ENCODE assay signal across 23 cellular contexts in the genomic region with DNA sequence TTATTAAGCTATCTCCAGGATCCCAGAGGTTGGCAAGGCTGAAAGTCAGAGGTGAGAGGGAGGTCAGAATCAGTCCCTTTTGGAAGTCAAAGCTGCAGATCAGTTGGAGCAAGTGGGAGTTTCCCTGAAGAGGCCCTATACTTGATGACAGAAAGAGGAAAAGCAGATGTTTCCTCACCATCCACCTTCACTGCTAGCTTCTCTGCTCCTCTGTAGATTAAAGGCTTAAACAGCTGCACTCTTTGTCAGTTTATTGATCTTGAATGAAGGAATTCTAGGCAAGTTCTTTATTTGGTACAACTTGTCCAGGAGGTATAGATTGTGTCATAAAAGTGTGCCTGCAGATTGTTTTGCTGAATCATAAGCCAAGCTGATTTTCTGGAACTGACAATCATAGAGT.
DNase-seq lines count a peak whose midpoint lies in the region; TF ChIP-seq lines count a peak whose summit lies in the region.
"Had no signal": no experiment of that assay in that cellular context is flagged by ENCODE, and none has a peak within 500 bp of the region (broad histone marks: within the 10 kb centered on the region; RNA-seq: fewer than 3 reads in every experiment).

No MANE protein-coding gene starts in this region.

- no peaks in the 10 kb centered on the region for H4K20me1 ChIP-seq in SK-N-SH (ENCODE audit: insufficient read depth)

- 0 out of 2 replicates have a peak, but pooled peaks have one; percentile 8 for TF ChIP-seq RAD21 in SK-N-SH (IDR thresholded peaks at IDR 0.05; ENCODE audit: low read length)

- H3K9me3 Mint-ChIP-seq in nephron progenitor cell = peaks cover 4% of the 10 kb centered on the region
- H3K9me3 Mint-ChIP-seq: neural crest cell; T-helper 2 cell treated with Interferon-gamma antibody and Interleukin-4, amounts not matched to agents 5 μg/mL and 100 μg/mL, for 36 hours had no signal

- DNase-seq in KBM-7 (peak; percentile 68), SK-N-SH (no peak), fibroblast of mammary gland (ENCODE audit: low read depth) (peak; percentile 37), nephron progenitor cell (no peak), NCI-H2081 treated with DMSO at 0.1 percent for 48 hours (lab: John Stamatoyannopoulos, UW) (no peak), foreskin melanocyte (no peak), T1000 (lab: John Stamatoyannopoulos, UW) (no peak)
- DNase-seq: activated CD4-positive, alpha-beta T cell treated with anti-CD3 and anti-CD28 coated beads for 4 hours; activated CD8-positive, alpha-beta memory T cell treated with anti-CD3 and anti-CD28 coated beads, Interleukin-2, amount 50 U/mL, for 48 hours; activated naive CD4-positive, alpha-beta T cell treated with Interleukin-2 at 50 U/mL for 16 hours; body of pancreas; effector CD8-positive, alpha-beta T cell; GOT3; NCI-H2081; NCI-H526 treated with DMSO at 0.1 percent for 48 hours; retina; stimulated activated CD4-positive, alpha-beta T cell treated with anti-CD3 and anti-CD28 coated beads, Interleukin-2, amount 100 ng/mL, for 48 hours; stimulated activated CD8-positive, alpha-beta memory T cell treated with anti-CD3 and anti-CD28 coated beads, Interleukin-4, amount 100 ng/mL, for 48 hours had no signal

- no peaks in the 10 kb centered on the region for H3K27me3 ChIP-seq in SK-N-SH (ENCODE audit: insufficient read depth)
- H3K27me3 ChIP-seq: body of pancreas, suprapubic skin had no signal

- H3K4me1 Mint-ChIP-seq in nephron progenitor cell = peaks cover 17% of the 10 kb centered on the region
- H3K4me1 Mint-ChIP-seq: neural crest cell had no signal

- no peak overlapping the region for H3K4me3 ChIP-seq in SK-N-SH (ENCODE audit: low read depth in 2 of 2, low read length in 1 of 2)
- no peak overlapping the region for H3K4me3 ChIP-seq in fibroblast of mammary gland (ENCODE audit: control insufficient read depth, low read depth, low read length)
- H3K4me3 ChIP-seq: body of pancreas, lung, suprapubic skin had no signal

- POLR2A ChIA-PET in SK-N-SH (lab: Yijun Ruan, JAX) = no interaction called here

- TF ChIP-seq EP300 in SK-N-SH (IDR thresholded peaks at IDR 0.05; ENCODE audit: borderline replicate concordance in 1 of 2, low read depth in 1 of 2, low read length in 1 of 2) = peak in 1 of 2 experiments; percentile 69

- no peak overlapping the region for H3K4me3 Mint-ChIP-seq in nephron progenitor cell
- H3K4me3 Mint-ChIP-seq: CD14-positive monocyte; neural crest cell; T-helper 2 cell treated with Interferon-gamma antibody and Interleukin-4, amounts not matched to agents 5 μg/mL and 100 μg/mL, for 36 hours had no signal

- H3K4me2 ChIP-seq in SK-N-SH = no peak overlapping the region

- in situ Hi-C loops in KBM-7 (cut with MboI; ENCODE audit: low pct_unique_long_range_greater_than_20kb, low sequenced_read_pairs) = no loop called here

- no peaks in the 10 kb centered on the region for H3K27me3 Mint-ChIP-seq in nephron progenitor cell (ENCODE audit: low read depth, poor library complexity)

- TF ChIP-seq CTCF in SK-N-SH (IDR thresholded peaks at IDR 0.05) (no peak), fibroblast of mammary gland (conservative IDR thresholded peaks at IDR 0.05; ENCODE audit: control insufficient read depth, insufficient read depth, low read depth, low read length) (no peak), nephron progenitor cell (IDR thresholded peaks at IDR 0.05) (no peak)

- no peak overlapping the region for H2AFZ ChIP-seq in SK-N-SH (ENCODE audit: low read depth)

- no peak overlapping the region for H3K27ac ChIP-seq in SK-N-SH (ENCODE audit: low read depth in 2 of 2, low read length in 1 of 2)
- H3K27ac ChIP-seq: body of pancreas, suprapubic skin had no signal

- H3K36me3 ChIP-seq in SK-N-SH (replicated peaks in 1 of 2; ENCODE audit: control insufficient read depth in 1 of 2, insufficient read depth in 2 of 2, low read length in 1 of 2) = no peaks in the 10 kb centered on the region
- H3K36me3 ChIP-seq: suprapubic skin had no signal

- no peaks in the 10 kb centered on the region for H3F3A ChIP-seq in SK-N-SH (replicated peaks; ENCODE audit: insufficient read depth)

- H3K9me3 ChIP-seq in SK-N-SH = no peaks in the 10 kb centered on the region
- H3K9me3 ChIP-seq: body of pancreas, suprapubic skin had no signal

- H3K27ac Mint-ChIP-seq in nephron progenitor cell = peak overlapping the region; percentile 47
- H3K27ac Mint-ChIP-seq: CD14-positive monocyte; T-helper 2 cell treated with Interferon-gamma antibody and Interleukin-4, amounts not matched to agents 5 μg/mL and 100 μg/mL, for 36 hours had no signal

- no peak overlapping the region for H3K9ac ChIP-seq in SK-N-SH

- no peaks in the 10 kb centered on the region for H3K36me3 Mint-ChIP-seq in nephron progenitor cell (ENCODE audit: low read depth)
- H3K36me3 Mint-ChIP-seq: CD14-positive monocyte had no signal

- CTCF ChIA-PET in SK-N-SH (lab: Yijun Ruan, JAX) = interaction anchor here (0.6 to 5.4 kb wide), 37 partner anchors 10 to 1849 kb away, joined by 3 to 193 read pairs (median 5); a partner anchor contains a TSS

- H3K9me2 ChIP-seq in SK-N-SH = no peaks in the 10 kb centered on the region

- no peaks in the 10 kb centered on the region for H3K79me2 ChIP-seq in SK-N-SH (ENCODE audit: insufficient read depth)

- H3K4me1 ChIP-seq in SK-N-SH (ENCODE audit: control insufficient read depth in 1 of 2, insufficient read depth in 2 of 2, low read depth in 1 of 2, low read length in 1 of 2) = peaks cover 2 to 10% of the 10 kb centered on the region in 2 experiments; a peak in 3 of 4 replicates
- H3K4me1 ChIP-seq: suprapubic skin had no signal

TF ChIP-seq in SK-N-SH, 30 proteins besides CTCF, POLR2A, EP300 and RAD21:
- no peak for TF ChIP-seq TEAD4 (IDR thresholded peaks at IDR 0.05; ENCODE audit: borderline replicate concordance, insufficient read depth)
- TF ChIP-seq, protein P1, sequence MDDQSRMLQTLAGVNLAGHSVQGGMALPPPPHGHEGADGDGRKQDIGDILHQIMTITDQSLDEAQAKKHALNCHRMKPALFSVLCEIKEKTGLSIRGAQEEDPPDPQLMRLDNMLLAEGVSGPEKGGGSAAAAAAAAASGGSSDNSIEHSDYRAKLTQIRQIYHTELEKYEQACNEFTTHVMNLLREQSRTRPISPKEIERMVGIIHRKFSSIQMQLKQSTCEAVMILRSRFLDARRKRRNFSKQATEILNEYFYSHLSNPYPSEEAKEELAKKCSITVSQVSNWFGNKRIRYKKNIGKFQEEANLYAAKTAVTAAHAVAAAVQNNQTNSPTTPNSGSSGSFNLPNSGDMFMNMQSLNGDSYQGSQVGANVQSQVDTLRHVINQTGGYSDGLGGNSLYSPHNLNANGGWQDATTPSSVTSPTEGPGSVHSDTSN (IDR thresholded peaks at IDR 0.05) = peak; percentile 70
- no peak for TF ChIP-seq RXRA (IDR thresholded peaks at IDR 0.05; ENCODE audit: borderline replicate concordance, low read depth)
- no peak for TF ChIP-seq RFX5 (IDR thresholded peaks at IDR 0.05; ENCODE audit: low read length)
- TF ChIP-seq GABPA (IDR thresholded peaks at IDR 0.05; ENCODE audit: low read depth) = no peak
- TF ChIP-seq, protein P2, sequence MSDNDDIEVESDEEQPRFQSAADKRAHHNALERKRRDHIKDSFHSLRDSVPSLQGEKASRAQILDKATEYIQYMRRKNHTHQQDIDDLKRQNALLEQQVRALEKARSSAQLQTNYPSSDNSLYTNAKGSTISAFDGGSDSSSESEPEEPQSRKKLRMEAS (IDR thresholded peaks at IDR 0.05; ENCODE audit: low read depth) = no peak
- peak; percentile 14; the same call in 1 of the 2 replicates for TF ChIP-seq SMC3 (IDR thresholded peaks at IDR 0.05; ENCODE audit: low read depth, low read length)
- peak; percentile 22; the same call in 1 of the 2 replicates for TF ChIP-seq JUND (IDR thresholded peaks at IDR 0.05)
- peak; percentile 89 for TF ChIP-seq TCF12 (IDR thresholded peaks at IDR 0.05)
- no peak for TF ChIP-seq YY1 (IDR thresholded peaks at IDR 0.05; ENCODE audit: low read depth)
- TF ChIP-seq CHD2 (IDR thresholded peaks at IDR 0.05; ENCODE audit: low read length, partially characterized antibody) = no peak
- TF ChIP-seq POLR2AphosphoS5 (IDR thresholded peaks at IDR 0.05; ENCODE audit: low read depth, low read length) = peak; percentile 50; the same call in 1 of the 2 replicates
- no peak for TF ChIP-seq TAF1 (IDR thresholded peaks at IDR 0.05; ENCODE audit: borderline replicate concordance, low read depth, low read length)

Comparison
In these comparisons a context has a peak if more than half of its experiments do, and no peak if none do; other contexts are left out.
1. DNase-seq: peak in KBM-7 (single experiment) and fibroblast of mammary gland (single experiment); none in SK-N-SH (single experiment), nephron progenitor cell (single experiment), NCI-H2081 treated with DMSO at 0.1 percent for 48 hours (single experiment), foreskin melanocyte (single experiment) and T1000 (single experiment).